Comparison of ENCODE assay signal across 14 cellular contexts in the genomic region with DNA sequence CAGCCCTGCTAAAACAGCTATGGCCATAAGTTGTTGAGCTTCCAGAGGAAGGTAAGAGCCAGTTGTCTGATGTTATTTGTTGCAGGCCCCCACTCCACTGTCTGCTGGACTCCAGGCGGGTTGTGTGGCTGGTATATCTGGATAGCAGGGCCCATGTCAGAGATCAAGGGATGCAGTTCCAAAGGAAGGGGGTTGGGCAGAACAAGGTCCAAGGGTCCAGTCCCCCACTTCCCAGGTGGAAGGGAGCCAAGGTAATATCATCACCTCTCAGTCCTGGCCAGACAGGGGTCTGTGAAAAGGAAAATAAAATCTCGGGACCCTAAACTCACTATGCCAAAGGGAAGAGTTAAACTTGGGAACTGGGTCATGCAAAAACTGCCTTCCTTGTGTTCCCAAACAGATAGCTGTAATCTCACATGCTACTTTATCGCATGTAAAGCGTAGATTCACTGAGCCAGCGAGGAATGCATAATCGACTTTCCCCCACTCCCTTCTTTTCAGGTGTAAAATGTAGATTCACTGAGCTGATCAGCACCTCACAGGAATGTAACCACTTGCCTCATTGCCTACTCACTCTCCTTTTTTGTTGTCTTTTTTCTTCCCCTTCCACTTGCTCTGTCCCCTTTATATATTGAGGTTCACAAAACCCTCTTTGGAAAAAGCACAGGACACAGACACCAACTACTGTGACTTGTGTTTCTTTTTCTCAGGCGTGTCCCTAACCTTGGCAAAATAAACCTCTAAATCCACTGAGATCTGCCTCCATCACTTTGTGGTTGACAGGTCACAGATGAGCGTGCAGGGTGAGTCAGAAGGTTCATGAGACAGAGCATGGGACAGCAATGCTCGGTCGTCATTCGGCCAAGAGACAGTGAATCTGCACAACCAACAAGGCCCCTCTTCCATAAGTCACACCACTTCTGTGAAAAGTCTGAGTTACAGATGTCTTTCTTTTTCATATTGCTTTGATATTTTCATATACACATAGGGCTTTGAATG.
A peak's percentile ranks its signal among the peaks of the same experiment; 100 is the strongest.
DNase-seq lines count a peak whose midpoint lies in the region; ATAC-seq, FAIRE-seq and TF ChIP-seq lines count a peak whose summit lies in the region.
"Had no signal": no experiment of that assay in that cellular context is flagged by ENCODE, and none has a peak within 500 bp of the region (broad histone marks: within the 10 kb centered on the region; RNA-seq: fewer than 3 reads in every experiment).

No MANE protein-coding gene starts in this region.

- peak; percentile 48 to 79 for ATAC-seq in activated naive CD4-positive, alpha-beta T cell treated with anti-CD3 and anti-CD28 coated beads, Interleukin-2, amount 50 U/mL, for 72 hours
- ATAC-seq in stimulated activated naive CD8-positive, alpha-beta T cell treated with anti-CD3 and anti-CD28 coated beads, Interleukin-15, Interleukin-2, amounts not matched to agents 100 U/mL and 50 U/mL, for 24 hours: peak; percentile 32
- ATAC-seq in GM21526 (IDR thresholded peaks at IDR 0.05; ENCODE audit: low FRiP score, unreplicated experiment): no peak
- ATAC-seq: activated CD8-positive, alpha-beta memory T cell treated with anti-CD3 and anti-CD28 coated beads, Interleukin-2, amount 10 ng/mL, durations not matched to agents 7 days and 5 days; mucosa of descending colon had no signal

- no peak for DNase-seq in activated naive CD4-positive, alpha-beta T cell treated with anti-CD3 and anti-CD28 coated beads, Interleukin-2, amount 50 U/mL, for 72 hours (ENCODE audit: low spot score in 2 of 2)
- DNase-seq in activated naive CD4-positive, alpha-beta T cell (lab: John Stamatoyannopoulos, UW): no peak
- DNase-seq in RCC 7860 (ENCODE audit: low spot score) (peak; percentile 65), fibroblast of peridontal ligament (ENCODE audit: extremely low read depth) (peak; percentile 51), GM12891 (ENCODE audit: insufficient read length, low spot score) (no peak)
- no peak for DNase-seq in stimulated activated naive CD8-positive, alpha-beta T cell treated with anti-CD3 and anti-CD28 coated beads, Interleukin-15, Interleukin-2, amounts not matched to agents 100 U/mL and 50 U/mL, for 24 hours
- no peak for DNase-seq in stimulated activated naive CD4-positive, alpha-beta T cell (lab: John Stamatoyannopoulos, UW)
- DNase-seq: activated CD8-positive, alpha-beta memory T cell treated with anti-CD3 and anti-CD28 coated beads, Interleukin-2, amount 10 ng/mL, durations not matched to agents 7 days and 5 days; DMS79; mucosa of descending colon; NCI-H187 treated with DMSO at 0.1 percent for 48 hours; SIG-M5 had no signal

- FAIRE-seq in RCC 7860 (lab: Jason Lieb, UNC) (peak; percentile 24), GM12891 (lab: Jason Lieb, UNC) (no peak)
- FAIRE-seq: GM12892 had no signal

- peak overlapping the region in 1 of 2 donors; percentile 18 for H3K27ac Mint-ChIP-seq in activated naive CD4-positive, alpha-beta T cell treated with anti-CD3 and anti-CD28 coated beads, Interleukin-2, amount 50 U/mL, for 72 hours
- H3K27ac Mint-ChIP-seq: activated CD8-positive, alpha-beta memory T cell treated with anti-CD3 and anti-CD28 coated beads, Interleukin-2, amount 10 ng/mL, durations not matched to agents 7 days and 5 days had no signal

- no peak for TF ChIP-seq POLR2A in GM12891 (IDR thresholded peaks at IDR 0.05; ENCODE audit: low read depth, low read length)

- H3K36me3 Mint-ChIP-seq in activated naive CD4-positive, alpha-beta T cell treated with anti-CD3 and anti-CD28 coated beads, Interleukin-2, amount 50 U/mL, for 72 hours: no peaks in the 10 kb centered on the region
- H3K36me3 Mint-ChIP-seq: activated CD8-positive, alpha-beta memory T cell treated with anti-CD3 and anti-CD28 coated beads, Interleukin-2, amount 10 ng/mL, durations not matched to agents 7 days and 5 days had no signal

- H3K9me3 Mint-ChIP-seq in activated naive CD4-positive, alpha-beta T cell treated with anti-CD3 and anti-CD28 coated beads, Interleukin-2, amount 50 U/mL, for 72 hours: peaks cover 0 to 5% of the 10 kb centered on the region in 2 donors

TF ChIP-seq in GM12891, 5 proteins besides CTCF, POLR2A, EP300 and RAD21:
- TF ChIP-seq POU2F2 (IDR thresholded peaks at IDR 0.05; ENCODE audit: low read depth, low read length) (no peak), PAX5 (IDR thresholded peaks at IDR 0.05; ENCODE audit: insufficient read depth, low read length, severe bottlenecking) (no peak)

Comparison
In these comparisons a context has a peak if more than half of its experiments do, and no peak if none do; other contexts are left out.
1. DNase-seq: peak in RCC 7860 (single experiment) and fibroblast of peridontal ligament (single experiment); none in activated naive CD4-positive, alpha-beta T cell treated with anti-CD3 and anti-CD28 coated beads, Interleukin-2, amount 50 U/mL, for 72 hours (0 of 2), activated naive CD4-positive, alpha-beta T cell (0 of 4), stimulated activated naive CD8-positive, alpha-beta T cell treated with anti-CD3 and anti-CD28 coated beads, Interleukin-15, Interleukin-2, amounts not matched to agents 100 U/mL and 50 U/mL, for 24 hours (single experiment), stimulated activated naive CD4-positive, alpha-beta T cell (0 of 6) and GM12891 (single experiment).